1 cellular context compared by ENCODE assay signal in the genomic region with DNA sequence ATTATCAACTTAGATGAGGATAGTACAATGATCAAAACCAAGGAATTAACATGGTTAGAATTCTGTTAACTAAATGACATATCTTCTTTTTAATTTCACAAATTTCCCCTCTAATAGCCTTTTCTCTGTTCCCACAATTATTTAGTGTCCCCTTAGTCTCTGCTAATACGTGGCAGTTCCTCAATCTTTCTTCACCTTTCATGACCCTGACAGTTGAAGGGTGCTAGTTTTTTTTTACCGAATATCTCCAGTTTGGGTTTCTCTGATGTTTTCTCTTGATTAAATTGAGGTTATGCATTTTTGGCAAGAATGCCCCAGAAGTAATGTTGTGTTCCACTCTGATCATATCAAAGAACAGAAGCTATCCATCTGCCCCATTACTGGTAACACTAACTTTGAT.
TF ChIP-seq lines count a peak whose summit lies in the region.

No MANE protein-coding gene starts in this region.

TF ChIP-seq in K562, 482 proteins besides CTCF, POLR2A, EP300 and RAD21 (continued from another document and continues in another):
- TF ChIP-seq, protein P1, sequence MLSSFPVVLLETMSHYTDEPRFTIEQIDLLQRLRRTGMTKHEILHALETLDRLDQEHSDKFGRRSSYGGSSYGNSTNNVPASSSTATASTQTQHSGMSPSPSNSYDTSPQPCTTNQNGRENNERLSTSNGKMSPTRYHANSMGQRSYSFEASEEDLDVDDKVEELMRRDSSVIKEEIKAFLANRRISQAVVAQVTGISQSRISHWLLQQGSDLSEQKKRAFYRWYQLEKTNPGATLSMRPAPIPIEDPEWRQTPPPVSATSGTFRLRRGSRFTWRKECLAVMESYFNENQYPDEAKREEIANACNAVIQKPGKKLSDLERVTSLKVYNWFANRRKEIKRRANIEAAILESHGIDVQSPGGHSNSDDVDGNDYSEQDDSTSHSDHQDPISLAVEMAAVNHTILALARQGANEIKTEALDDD (IDR thresholded peaks at IDR 0.05), result peak; percentile 81
- TF ChIP-seq ZNF717 (CRISPR knock-in tag; IDR thresholded peaks at IDR 0.05) (no peak), DACH1 (IDR thresholded peaks at IDR 0.05; ENCODE audit: partially characterized antibody) (no peak), ZNF644 (tag; IDR thresholded peaks at IDR 0.05; ENCODE audit: low read depth) (no peak), ZNF41 (CRISPR knock-in tag; conservative IDR thresholded peaks at IDR 0.05) (no peak), SRSF1 (IDR thresholded peaks at IDR 0.05; ENCODE audit: low read depth, low read length) (no peak), GATAD2B (IDR thresholded peaks at IDR 0.05; ENCODE audit: borderline replicate concordance) (no peak), RBM14 (IDR thresholded peaks at IDR 0.05; ENCODE audit: borderline replicate concordance, insufficient read depth, low read depth, low read length) (no peak), MED1 (CRISPR knock-in tag; IDR thresholded peaks at IDR 0.05; ENCODE audit: borderline replicate concordance) (no peak), ARID1B (IDR thresholded peaks at IDR 0.05) (no peak; the same call in 1 of the 2 replicates), MEIS2 (IDR thresholded peaks at IDR 0.05; ENCODE audit: partially characterized antibody) (peak; percentile 76), RBM34 (IDR thresholded peaks at IDR 0.05; ENCODE audit: borderline replicate concordance, insufficient read depth, low read length) (no peak), RBM39 (optimal IDR thresholded peaks at IDR 0.05; ENCODE audit: low read depth, low read length) (no peak), DPF2 (IDR thresholded peaks at IDR 0.05) (0 out of 2 replicates have a peak, but pooled peaks have one; percentile 22), BRF1 (IDR thresholded peaks at IDR 0.05; ENCODE audit: borderline replicate concordance, extremely low read depth, insufficient read length) (no peak)
- TF ChIP-seq, protein P2, sequence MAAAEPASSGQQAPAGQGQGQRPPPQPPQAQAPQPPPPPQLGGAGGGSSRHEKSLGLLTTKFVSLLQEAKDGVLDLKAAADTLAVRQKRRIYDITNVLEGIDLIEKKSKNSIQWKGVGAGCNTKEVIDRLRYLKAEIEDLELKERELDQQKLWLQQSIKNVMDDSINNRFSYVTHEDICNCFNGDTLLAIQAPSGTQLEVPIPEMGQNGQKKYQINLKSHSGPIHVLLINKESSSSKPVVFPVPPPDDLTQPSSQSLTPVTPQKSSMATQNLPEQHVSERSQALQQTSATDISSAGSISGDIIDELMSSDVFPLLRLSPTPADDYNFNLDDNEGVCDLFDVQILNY (CRISPR knock-in tag; IDR thresholded peaks at IDR 0.05), result no peak
- TF ChIP-seq, protein P3, sequence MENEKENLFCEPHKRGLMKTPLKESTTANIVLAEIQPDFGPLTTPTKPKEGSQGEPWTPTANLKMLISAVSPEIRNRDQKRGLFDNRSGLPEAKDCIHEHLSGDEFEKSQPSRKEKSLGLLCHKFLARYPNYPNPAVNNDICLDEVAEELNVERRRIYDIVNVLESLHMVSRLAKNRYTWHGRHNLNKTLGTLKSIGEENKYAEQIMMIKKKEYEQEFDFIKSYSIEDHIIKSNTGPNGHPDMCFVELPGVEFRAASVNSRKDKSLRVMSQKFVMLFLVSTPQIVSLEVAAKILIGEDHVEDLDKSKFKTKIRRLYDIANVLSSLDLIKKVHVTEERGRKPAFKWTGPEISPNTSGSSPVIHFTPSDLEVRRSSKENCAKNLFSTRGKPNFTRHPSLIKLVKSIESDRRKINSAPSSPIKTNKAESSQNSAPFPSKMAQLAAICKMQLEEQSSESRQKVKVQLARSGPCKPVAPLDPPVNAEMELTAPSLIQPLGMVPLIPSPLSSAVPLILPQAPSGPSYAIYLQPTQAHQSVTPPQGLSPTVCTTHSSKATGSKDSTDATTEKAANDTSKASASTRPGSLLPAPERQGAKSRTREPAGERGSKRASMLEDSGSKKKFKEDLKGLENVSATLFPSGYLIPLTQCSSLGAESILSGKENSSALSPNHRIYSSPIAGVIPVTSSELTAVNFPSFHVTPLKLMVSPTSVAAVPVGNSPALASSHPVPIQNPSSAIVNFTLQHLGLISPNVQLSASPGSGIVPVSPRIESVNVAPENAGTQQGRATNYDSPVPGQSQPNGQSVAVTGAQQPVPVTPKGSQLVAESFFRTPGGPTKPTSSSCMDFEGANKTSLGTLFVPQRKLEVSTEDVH (IDR thresholded peaks at IDR 0.05; ENCODE audit: low read depth, partially characterized antibody), result no peak
- TF ChIP-seq, protein P4, sequence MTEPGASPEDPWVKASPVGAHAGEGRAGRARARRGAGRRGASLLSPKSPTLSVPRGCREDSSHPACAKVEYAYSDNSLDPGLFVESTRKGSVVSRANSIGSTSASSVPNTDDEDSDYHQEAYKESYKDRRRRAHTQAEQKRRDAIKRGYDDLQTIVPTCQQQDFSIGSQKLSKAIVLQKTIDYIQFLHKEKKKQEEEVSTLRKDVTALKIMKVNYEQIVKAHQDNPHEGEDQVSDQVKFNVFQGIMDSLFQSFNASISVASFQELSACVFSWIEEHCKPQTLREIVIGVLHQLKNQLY (CRISPR knock-in tag; conservative IDR thresholded peaks at IDR 0.05), result no peak
- TF ChIP-seq, protein P5, sequence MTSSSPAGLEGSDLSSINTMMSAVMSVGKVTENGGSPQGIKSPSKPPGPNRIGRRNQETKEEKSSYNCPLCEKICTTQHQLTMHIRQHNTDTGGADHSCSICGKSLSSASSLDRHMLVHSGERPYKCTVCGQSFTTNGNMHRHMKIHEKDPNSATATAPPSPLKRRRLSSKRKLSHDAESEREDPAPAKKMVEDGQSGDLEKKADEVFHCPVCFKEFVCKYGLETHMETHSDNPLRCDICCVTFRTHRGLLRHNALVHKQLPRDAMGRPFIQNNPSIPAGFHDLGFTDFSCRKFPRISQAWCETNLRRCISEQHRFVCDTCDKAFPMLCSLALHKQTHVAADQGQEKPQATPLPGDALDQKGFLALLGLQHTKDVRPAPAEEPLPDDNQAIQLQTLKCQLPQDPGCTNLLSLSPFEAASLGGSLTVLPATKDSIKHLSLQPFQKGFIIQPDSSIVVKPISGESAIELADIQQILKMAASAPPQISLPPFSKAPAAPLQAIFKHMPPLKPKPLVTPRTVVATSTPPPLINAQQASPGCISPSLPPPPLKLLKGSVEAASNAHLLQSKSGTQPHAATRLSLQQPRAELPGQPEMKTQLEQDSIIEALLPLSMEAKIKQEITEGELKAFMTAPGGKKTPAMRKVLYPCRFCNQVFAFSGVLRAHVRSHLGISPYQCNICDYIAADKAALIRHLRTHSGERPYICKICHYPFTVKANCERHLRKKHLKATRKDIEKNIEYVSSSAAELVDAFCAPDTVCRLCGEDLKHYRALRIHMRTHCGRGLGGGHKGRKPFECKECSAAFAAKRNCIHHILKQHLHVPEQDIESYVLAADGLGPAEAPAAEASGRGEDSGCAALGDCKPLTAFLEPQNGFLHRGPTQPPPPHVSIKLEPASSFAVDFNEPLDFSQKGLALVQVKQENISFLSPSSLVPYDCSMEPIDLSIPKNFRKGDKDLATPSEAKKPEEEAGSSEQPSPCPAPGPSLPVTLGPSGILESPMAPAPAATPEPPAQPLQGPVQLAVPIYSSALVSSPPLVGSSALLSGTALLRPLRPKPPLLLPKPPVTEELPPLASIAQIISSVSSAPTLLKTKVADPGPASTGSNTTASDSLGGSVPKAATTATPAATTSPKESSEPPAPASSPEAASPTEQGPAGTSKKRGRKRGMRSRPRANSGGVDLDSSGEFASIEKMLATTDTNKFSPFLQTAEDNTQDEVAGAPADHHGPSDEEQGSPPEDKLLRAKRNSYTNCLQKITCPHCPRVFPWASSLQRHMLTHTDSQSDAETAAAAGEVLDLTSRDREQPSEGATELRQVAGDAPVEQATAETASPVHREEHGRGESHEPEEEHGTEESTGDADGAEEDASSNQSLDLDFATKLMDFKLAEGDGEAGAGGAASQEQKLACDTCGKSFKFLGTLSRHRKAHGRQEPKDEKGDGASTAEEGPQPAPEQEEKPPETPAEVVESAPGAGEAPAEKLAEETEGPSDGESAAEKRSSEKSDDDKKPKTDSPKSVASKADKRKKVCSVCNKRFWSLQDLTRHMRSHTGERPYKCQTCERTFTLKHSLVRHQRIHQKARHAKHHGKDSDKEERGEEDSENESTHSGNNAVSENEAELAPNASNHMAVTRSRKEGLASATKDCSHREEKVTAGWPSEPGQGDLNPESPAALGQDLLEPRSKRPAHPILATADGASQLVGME (CRISPR knock-in tag; IDR thresholded peaks at IDR 0.05), result no peak
- TF ChIP-seq, protein P6, sequence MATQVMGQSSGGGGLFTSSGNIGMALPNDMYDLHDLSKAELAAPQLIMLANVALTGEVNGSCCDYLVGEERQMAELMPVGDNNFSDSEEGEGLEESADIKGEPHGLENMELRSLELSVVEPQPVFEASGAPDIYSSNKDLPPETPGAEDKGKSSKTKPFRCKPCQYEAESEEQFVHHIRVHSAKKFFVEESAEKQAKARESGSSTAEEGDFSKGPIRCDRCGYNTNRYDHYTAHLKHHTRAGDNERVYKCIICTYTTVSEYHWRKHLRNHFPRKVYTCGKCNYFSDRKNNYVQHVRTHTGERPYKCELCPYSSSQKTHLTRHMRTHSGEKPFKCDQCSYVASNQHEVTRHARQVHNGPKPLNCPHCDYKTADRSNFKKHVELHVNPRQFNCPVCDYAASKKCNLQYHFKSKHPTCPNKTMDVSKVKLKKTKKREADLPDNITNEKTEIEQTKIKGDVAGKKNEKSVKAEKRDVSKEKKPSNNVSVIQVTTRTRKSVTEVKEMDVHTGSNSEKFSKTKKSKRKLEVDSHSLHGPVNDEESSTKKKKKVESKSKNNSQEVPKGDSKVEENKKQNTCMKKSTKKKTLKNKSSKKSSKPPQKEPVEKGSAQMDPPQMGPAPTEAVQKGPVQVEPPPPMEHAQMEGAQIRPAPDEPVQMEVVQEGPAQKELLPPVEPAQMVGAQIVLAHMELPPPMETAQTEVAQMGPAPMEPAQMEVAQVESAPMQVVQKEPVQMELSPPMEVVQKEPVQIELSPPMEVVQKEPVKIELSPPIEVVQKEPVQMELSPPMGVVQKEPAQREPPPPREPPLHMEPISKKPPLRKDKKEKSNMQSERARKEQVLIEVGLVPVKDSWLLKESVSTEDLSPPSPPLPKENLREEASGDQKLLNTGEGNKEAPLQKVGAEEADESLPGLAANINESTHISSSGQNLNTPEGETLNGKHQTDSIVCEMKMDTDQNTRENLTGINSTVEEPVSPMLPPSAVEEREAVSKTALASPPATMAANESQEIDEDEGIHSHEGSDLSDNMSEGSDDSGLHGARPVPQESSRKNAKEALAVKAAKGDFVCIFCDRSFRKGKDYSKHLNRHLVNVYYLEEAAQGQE (CRISPR knock-in tag; IDR thresholded peaks at IDR 0.05; ENCODE audit: low read depth), result no peak
- TF ChIP-seq, protein P7, sequence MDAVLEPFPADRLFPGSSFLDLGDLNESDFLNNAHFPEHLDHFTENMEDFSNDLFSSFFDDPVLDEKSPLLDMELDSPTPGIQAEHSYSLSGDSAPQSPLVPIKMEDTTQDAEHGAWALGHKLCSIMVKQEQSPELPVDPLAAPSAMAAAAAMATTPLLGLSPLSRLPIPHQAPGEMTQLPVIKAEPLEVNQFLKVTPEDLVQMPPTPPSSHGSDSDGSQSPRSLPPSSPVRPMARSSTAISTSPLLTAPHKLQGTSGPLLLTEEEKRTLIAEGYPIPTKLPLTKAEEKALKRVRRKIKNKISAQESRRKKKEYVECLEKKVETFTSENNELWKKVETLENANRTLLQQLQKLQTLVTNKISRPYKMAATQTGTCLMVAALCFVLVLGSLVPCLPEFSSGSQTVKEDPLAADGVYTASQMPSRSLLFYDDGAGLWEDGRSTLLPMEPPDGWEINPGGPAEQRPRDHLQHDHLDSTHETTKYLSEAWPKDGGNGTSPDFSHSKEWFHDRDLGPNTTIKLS (IDR thresholded peaks at IDR 0.05; ENCODE audit: borderline replicate concordance, low read depth), result 0 out of 2 replicates have a peak, but pooled peaks have one; percentile 65
- TF ChIP-seq, protein P8, sequence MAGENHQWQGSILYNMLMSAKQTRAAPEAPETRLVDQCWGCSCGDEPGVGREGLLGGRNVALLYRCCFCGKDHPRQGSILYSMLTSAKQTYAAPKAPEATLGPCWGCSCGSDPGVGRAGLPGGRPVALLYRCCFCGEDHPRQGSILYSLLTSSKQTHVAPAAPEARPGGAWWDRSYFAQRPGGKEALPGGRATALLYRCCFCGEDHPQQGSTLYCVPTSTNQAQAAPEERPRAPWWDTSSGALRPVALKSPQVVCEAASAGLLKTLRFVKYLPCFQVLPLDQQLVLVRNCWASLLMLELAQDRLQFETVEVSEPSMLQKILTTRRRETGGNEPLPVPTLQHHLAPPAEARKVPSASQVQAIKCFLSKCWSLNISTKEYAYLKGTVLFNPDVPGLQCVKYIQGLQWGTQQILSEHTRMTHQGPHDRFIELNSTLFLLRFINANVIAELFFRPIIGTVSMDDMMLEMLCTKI (IDR thresholded peaks at IDR 0.05; ENCODE audit: partially characterized antibody), result no peak
